In the genomic region with DNA sequence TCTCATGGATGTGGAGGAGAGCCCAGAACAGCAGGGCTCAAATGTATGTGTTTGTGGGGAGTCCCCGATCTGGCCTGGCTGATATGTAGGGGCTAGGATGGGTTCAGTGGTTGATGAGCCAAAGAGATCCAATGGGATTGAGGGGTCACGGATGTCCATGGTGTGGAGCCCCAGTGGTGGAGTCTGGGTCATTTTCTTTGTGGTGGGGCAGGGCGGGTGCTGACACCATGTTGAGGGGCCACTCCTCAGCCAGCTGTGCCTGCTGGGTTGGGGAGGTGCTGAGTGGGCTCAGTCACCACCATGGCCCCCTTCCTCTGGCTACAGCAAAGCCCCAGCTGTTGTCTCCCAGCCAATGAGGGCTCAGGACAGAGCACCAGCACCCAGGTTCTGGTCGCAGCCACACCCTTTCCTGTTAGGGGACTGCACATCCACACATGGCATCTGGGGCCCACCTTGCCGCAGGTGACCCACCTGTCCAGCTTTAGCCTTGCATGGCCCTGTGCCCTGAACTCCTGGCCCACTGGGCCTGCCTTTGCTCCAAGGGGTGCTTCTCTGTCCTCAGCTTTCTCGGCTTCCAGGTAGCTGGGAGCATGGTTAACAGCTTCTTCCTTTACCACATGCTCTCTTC, we compare ENCODE assay signal across 15 cellular contexts. TPM values are rescaled to one million over a fixed set of nuclear protein-coding genes. Genes with fewer than 3 reads are reported as not detected.
DNase-seq lines count a peak whose midpoint lies in the region; ATAC-seq and TF ChIP-seq lines count a peak whose summit lies in the region.
"Had no signal": no experiment of that assay in that cellular context is flagged by ENCODE, and none has a peak within 500 bp of the region (broad histone marks: within the 10 kb centered on the region; RNA-seq: fewer than 3 reads in every experiment).

No MANE protein-coding gene starts in this region.

- H3K27ac Mint-ChIP-seq in chondrocyte (ENCODE audit: unreplicated experiment), result no peak overlapping the region

- no peaks in the 10 kb centered on the region for H3K27me3 ChIP-seq in right atrium auricular region
- H3K27me3 ChIP-seq in ovary, result no peaks in the 10 kb centered on the region
- H3K27me3 ChIP-seq in aorta (ENCODE audit: control insufficient read depth in 1 of 2, insufficient read depth in 2 of 2, low read length in 1 of 2), result no peaks in the 10 kb centered on the region
- H3K27me3 ChIP-seq: gastroesophageal sphincter had no signal

- H3K36me3 ChIP-seq in right atrium auricular region, result no peaks in the 10 kb centered on the region
- no peaks in the 10 kb centered on the region for H3K36me3 ChIP-seq in ovary
- no peaks in the 10 kb centered on the region for H3K36me3 ChIP-seq in aorta (ENCODE audit: control insufficient read depth in 1 of 2, insufficient read depth in 2 of 2, low read length in 1 of 2)
- H3K36me3 ChIP-seq: cardiac muscle cell, gastroesophageal sphincter had no signal

- peaks cover 8% of the 10 kb centered on the region for H3K4me1 Mint-ChIP-seq in chondrocyte (ENCODE audit: low read depth)

- no peaks in the 10 kb centered on the region for H3K9me3 Mint-ChIP-seq in chondrocyte (ENCODE audit: low read depth)

- H3K27me3 Mint-ChIP-seq in chondrocyte (ENCODE audit: low read depth), result peaks cover 7% of the 10 kb centered on the region

- H3K27ac ChIP-seq in right atrium auricular region, result no peak overlapping the region
- no peak overlapping the region for H3K27ac ChIP-seq in ovary
- H3K27ac ChIP-seq in aorta (ENCODE audit: low read depth in 1 of 2, low read length in 2 of 2), result no peak overlapping the region
- H3K27ac ChIP-seq: cardiac muscle cell, gastroesophageal sphincter had no signal

- DNase-seq in Right ventricle myocardium inferior (ENCODE audit: missing footprints), result peak; percentile 45
- DNase-seq in right atrium auricular region (ENCODE audit: low spot score), result no peak
- DNase-seq in chondrocyte (ENCODE audit: low spot score), result peak; percentile 58
- DNase-seq in ovary, result peak in 4 of 5 donors; percentile 8 to 24 (median 13)
- DNase-seq in aorta, result peak; percentile 42 to 45
- no peak for DNase-seq in NCI-H2107 treated with DMSO at 0.1 percent for 48 hours (lab: John Stamatoyannopoulos, UW; ENCODE audit: unreplicated experiment)
- DNase-seq: NCI-H1417 treated with DMSO at 0.1 percent for 48 hours; NCI-H446 treated with DMSO at 0.1 percent for 48 hours; SK-N-SH; stimulated activated CD4-positive, alpha-beta T cell treated with anti-CD3 and anti-CD28 coated beads, Interleukin-12 subunit alpha, Interleukin-12 subunit beta, amount 100 ng/mL, for 4 hours; substantia nigra had no signal

- no peak for TF ChIP-seq CTCF in right atrium auricular region (IDR thresholded peaks at IDR 0.05)
- TF ChIP-seq CTCF in chondrocyte (IDR thresholded peaks at IDR 0.05), result no peak
- TF ChIP-seq CTCF in ovary (IDR thresholded peaks at IDR 0.05), result no peak

- H3K4me3 ChIP-seq in right atrium auricular region, result no peak overlapping the region
- no peak overlapping the region for H3K4me3 ChIP-seq in ovary
- H3K4me3 ChIP-seq in aorta (ENCODE audit: low read length in 2 of 2), result no peak overlapping the region
- H3K4me3 ChIP-seq: cardiac muscle cell, gastroesophageal sphincter had no signal

- no peak for TF ChIP-seq EP300 in ovary (IDR thresholded peaks at IDR 0.05)

- peaks cover 0 to 18% of the 10 kb centered on the region in 2 donors for H3K4me1 ChIP-seq in right atrium auricular region
- H3K4me1 ChIP-seq in ovary (ENCODE audit: insufficient read depth), result peaks cover 5% of the 10 kb centered on the region
- no peaks in the 10 kb centered on the region for H3K4me1 ChIP-seq in aorta (ENCODE audit: control insufficient read depth in 1 of 2, insufficient read depth in 2 of 2, low read length in 2 of 2)

- TF ChIP-seq POLR2A in ovary (IDR thresholded peaks at IDR 0.05), result no peak

- H3K9me3 ChIP-seq in right atrium auricular region (no peaks in the 10 kb centered on the region), ovary (no peaks in the 10 kb centered on the region), aorta (ENCODE audit: control insufficient read depth, low read length) (no peaks in the 10 kb centered on the region)
- H3K9me3 ChIP-seq: gastroesophageal sphincter, SK-N-SH had no signal

- 92 to 95% (median 94%) methylated on average over 6 of the region's 6 CpGs for WGBS in ovary, 3 donors
- 95 to 96% methylated on average over 5 to 6 of the region's 6 CpGs for WGBS in aorta, 2 donors

- ATAC-seq in Right ventricle myocardium inferior (no peak), aorta (ENCODE audit: low FRiP score) (no peak), HG02870 (IDR thresholded peaks at IDR 0.05; ENCODE audit: unreplicated experiment) (no peak), GM21423 (IDR thresholded peaks at IDR 0.05; ENCODE audit: unreplicated experiment) (no peak)
- ATAC-seq: gastroesophageal sphincter had no signal

- H3K36me3 Mint-ChIP-seq in chondrocyte (ENCODE audit: low read depth), result no peaks in the 10 kb centered on the region

- intact Hi-C loops in Right ventricle myocardium inferior (cut with DNase I) (no loop called here), ovary (cut with DNase I) (loop anchor here in 1 of 4 donors (5.0 kb wide), 1 partner anchor 1480 kb away; no protein-coding TSS in a partner anchor), aorta (cut with DNase I) (no loop called here)

- no peak overlapping the region for H3K4me3 Mint-ChIP-seq in chondrocyte (ENCODE audit: unreplicated experiment)

RNA-seq across cellular contexts. Expression of gene GNAZ, which starts 3.2 kb away (rescaled TPM):
- total RNA-seq in Right ventricle myocardium inferior (3.1 TPM), right atrium auricular region (1 to 10 TPM; 1.9 to 3.2 TPM), chondrocyte (3.9 to 4.9 TPM (median 4.5 TPM) in 3 replicates), ovary (10 to 100 TPM; 11.1 to 40.8 (median 19.9) TPM), aorta (1 to 10 TPM; 5.8 to 6.1 TPM)
- polyA plus RNA-seq in ovary (1 to 10 TPM; 7.2 to 8.7 TPM), aorta (1 to 10 TPM in 1 of 2 donors, under 1 TPM in 1; 0.84 to 1.4 TPM)

Comparison
In these comparisons a context has a peak if more than half of its experiments do, and no peak if none do; other contexts are left out.
1. DNase-seq: peak in Right ventricle myocardium inferior (single experiment), chondrocyte (single experiment), ovary (4 of 5) and aorta (2 of 2); none in right atrium auricular region (single experiment) and NCI-H2107 treated with DMSO at 0.1 percent for 48 hours (single experiment).